9 cellular contexts compared by ENCODE assay signal in genomic region chr5:75656311-75657003, GRCh38. TPM values are rescaled to one million over a fixed set of nuclear protein-coding genes. Genes with fewer than 3 reads are reported as not detected.
A peak's percentile ranks its signal among the peaks of the same experiment; 100 is the strongest.
DNase-seq lines count a peak whose midpoint lies in the region; ATAC-seq and TF ChIP-seq lines count a peak whose summit lies in the region.
"Had no signal": no experiment of that assay in that cellular context is flagged by ENCODE, and none has a peak within 500 bp of the region (broad histone marks: within the 10 kb centered on the region; RNA-seq: fewer than 3 reads in every experiment).

No MANE protein-coding gene starts in this region.

- no peak overlapping the region for H3K4me2 ChIP-seq in PC-3 (ENCODE audit: low read length)

- no peaks in the 10 kb centered on the region for H3K79me2 ChIP-seq in PC-3 (ENCODE audit: low read length)

- H3K9me2 ChIP-seq in PC-3 (replicated peaks; ENCODE audit: low read length) = no peaks in the 10 kb centered on the region

- H3K9ac ChIP-seq in PC-3 (ENCODE audit: low read length) = no peak overlapping the region

- H3K9me3 ChIP-seq in PC-3 (ENCODE audit: low read length) = no peaks in the 10 kb centered on the region

- H3K27ac ChIP-seq in PC-3 (ENCODE audit: low read length) = no peak overlapping the region

- peak; percentile 33 for DNase-seq in LHCN-M2 (ENCODE audit: low read depth)
- no peak for DNase-seq in astrocyte of the cerebellum (ENCODE audit: low read depth)
- DNase-seq in kidney glomerular epithelial cell (lab: John Stamatoyannopoulos, UW) = peak; percentile 66
- DNase-seq in stromal cell of bone marrow (ENCODE audit: low read depth) = peak; percentile 49
- no peak for DNase-seq in PC-3
- DNase-seq in Kasumi-1 (lab: John Stamatoyannopoulos, UW) = no peak

- H2AFZ ChIP-seq in PC-3 (ENCODE audit: low read length) = no peak overlapping the region

- no TSS peak for BruUV-seq in PC-3 (replicated peaks; lab: Mats Ljungman, UMichigan)

- POLR2A ChIA-PET in PC-3 (lab: Charles Lee; ENCODE audit: unreplicated experiment) = interaction anchor here (0.6 kb wide), 1 partner anchor 13 kb away, joined by 4 read pairs; no protein-coding TSS in a partner anchor

- TF ChIP-seq CTCF in astrocyte of the cerebellum (IDR thresholded peaks at IDR 0.05; ENCODE audit: low read depth, low read length, missing control alignments) (no peak), PC-3 (conservative IDR thresholded peaks at IDR 0.05; ENCODE audit: low read depth, low read length) (no peak)

- intact Hi-C loops in PC-3 (cut with micrococcal nuclease) = no loop called here

- CTCF ChIA-PET in PC-3 (lab: Charles Lee) = no interaction called here

- H3K4me3 ChIP-seq in astrocyte of the cerebellum (ENCODE audit: low read depth, low read length) (peak overlapping the region; percentile 47), PC-3 (ENCODE audit: low read length) (no peak overlapping the region)
- H3K4me3 ChIP-seq: K562 had no signal

- no peaks in the 10 kb centered on the region for H3F3A ChIP-seq in PC-3 (ENCODE audit: low read length, unreplicated experiment)

- H4K20me1 ChIP-seq in PC-3 (ENCODE audit: low read length) = no peaks in the 10 kb centered on the region

- in situ Hi-C loops in astrocyte of the cerebellum (cut with HindIII; ENCODE audit: low sequenced_read_pairs) = no loop called here

- no peaks in the 10 kb centered on the region for H3K27me3 ChIP-seq in PC-3 (ENCODE audit: low read length)

- peaks cover 8% of the 10 kb centered on the region for H3K4me1 ChIP-seq in PC-3 (ENCODE audit: insufficient read depth, low read length)

- H3K36me3 ChIP-seq in PC-3 (ENCODE audit: low read depth, low read length) = no peaks in the 10 kb centered on the region

- no peak for ATAC-seq in PC-3
- no peak for ATAC-seq in GM18909 (IDR thresholded peaks at IDR 0.05; ENCODE audit: poor library complexity, unreplicated experiment)
- no peak for ATAC-seq in GM21360 (IDR thresholded peaks at IDR 0.05; ENCODE audit: unreplicated experiment)
- ATAC-seq: K562 had no signal

RNA-seq across cellular contexts. Expression of gene ANKDD1B, which starts 45.2 kb away (rescaled TPM):
- 0.06 and 0.17 TPM in 2 replicates for total RNA-seq in LHCN-M2 (2014; rRNA removed)
- 0.05 TPM for polyA plus RNA-seq in LHCN-M2 (2012)
- total RNA-seq in PC-3 (2014; rRNA removed) = 0.04 TPM in 1 of 2 replicates, not detected in the other

Comparison
In these comparisons a context has a peak if more than half of its experiments do, and no peak if none do; other contexts are left out.
1. DNase-seq: peak in LHCN-M2 (single experiment), kidney glomerular epithelial cell (single experiment) and stromal cell of bone marrow (single experiment); none in astrocyte of the cerebellum (single experiment), PC-3 (single experiment) and Kasumi-1 (0 of 2).